Comparison of ENCODE assay signal across 21 cellular contexts in the genomic region with DNA sequence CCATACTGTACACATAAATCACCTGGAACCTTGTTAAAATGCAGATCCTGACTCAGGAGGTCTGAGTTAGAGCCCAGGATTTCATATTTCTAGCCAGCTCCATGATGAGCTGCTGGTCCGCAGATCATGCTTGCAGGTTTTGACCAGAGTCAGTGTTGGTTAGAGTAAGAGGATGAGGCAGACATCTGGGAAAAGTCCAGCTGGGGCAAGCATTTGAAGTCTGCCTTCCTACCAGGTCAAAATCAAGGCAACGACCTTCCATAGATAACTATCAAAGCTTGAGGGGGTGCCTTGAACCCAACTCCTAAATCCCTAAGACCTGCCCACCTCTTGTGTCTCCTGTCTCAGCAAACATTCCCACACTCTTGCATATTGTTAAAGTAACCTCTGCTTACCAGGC. TPM values are rescaled to one million over a fixed set of nuclear protein-coding genes. Genes with fewer than 3 reads are reported as not detected.
A peak's percentile ranks its signal among the peaks of the same experiment; 100 is the strongest.
DNase-seq lines count a peak whose midpoint lies in the region; ATAC-seq and TF ChIP-seq lines count a peak whose summit lies in the region.
"Had no signal": no experiment of that assay in that cellular context is flagged by ENCODE, and none has a peak within 500 bp of the region (broad histone marks: within the 10 kb centered on the region; RNA-seq: fewer than 3 reads in every experiment).

No MANE protein-coding gene starts in this region.

- peaks cover 89% of the 10 kb centered on the region for H3K36me3 Mint-ChIP-seq in activated naive CD4-positive, alpha-beta T cell treated with anti-CD3 and anti-CD28 coated beads for 36 hours (ENCODE audit: low read depth)
- peaks cover 83% of the 10 kb centered on the region for H3K36me3 Mint-ChIP-seq in activated B cell treated with CpG ODN at 0.5 μM for 24 hours (ENCODE audit: low read depth)
- peaks cover 90% of the 10 kb centered on the region for H3K36me3 Mint-ChIP-seq in activated naive CD8-positive, alpha-beta T cell treated with anti-CD3 and anti-CD28 coated beads, Interleukin-2, amount 50 U/mL, for 24 hours (ENCODE audit: low read depth)
- peaks cover 86% of the 10 kb centered on the region for H3K36me3 Mint-ChIP-seq in stimulated activated memory B cell treated with anti-CD40 and anti-IgM and Interleukin-4, amounts not matched to agents 10 μg/mL and 1 μg/mL and 100 μg/mL, for 72 hours

- CTCF ChIA-PET in activated naive CD4-positive, alpha-beta T cell treated with anti-CD3 and anti-CD28 coated beads for 36 hours (lab: Charles Lee) = interaction anchor here (0.8 to 2.2 kb wide), 3 partner anchors 9 to 86 kb away, joined by 3 to 11 read pairs (median 4); partner anchors contain the start of gene OAS2
- CTCF ChIA-PET in activated B cell treated with CpG ODN at 0.5 μM for 24 hours (lab: Charles Lee) = no interaction called here

- DNase-seq in activated naive CD4-positive, alpha-beta T cell treated with anti-CD3 and anti-CD28 coated beads for 36 hours = no peak
- no peak for DNase-seq in activated naive CD4-positive, alpha-beta T cell treated with anti-CD3 and anti-CD28 coated beads, Interleukin-2, amount 50 U/mL, for 16 hours
- DNase-seq in activated B cell treated with CpG ODN at 0.5 μM for 24 hours (no peak), GM19240 (ENCODE audit: insufficient read length, low spot score) (no peak)
- DNase-seq in activated naive CD8-positive, alpha-beta T cell treated with anti-CD3 and anti-CD28 coated beads, Interleukin-2, amount 50 U/mL, for 24 hours = no peak
- DNase-seq: activated gamma-delta T cell, C1 segment of cervical spinal cord, DMS 273 treated with DMSO at 0.1 percent for 48 hours, foreskin keratinocyte, NCI-H1436, NCI-H2107, NCI-H446 treated with DMSO at 0.1 percent for 48 hours, PC-9, SHP77 treated with DMSO at 0.1 percent for 48 hours, testis had no signal

- no peaks in the 10 kb centered on the region for H3K27me3 Mint-ChIP-seq in activated naive CD4-positive, alpha-beta T cell treated with anti-CD3 and anti-CD28 coated beads for 36 hours (ENCODE audit: low read depth)
- no peaks in the 10 kb centered on the region for H3K27me3 Mint-ChIP-seq in activated B cell treated with CpG ODN at 0.5 μM for 24 hours
- no peaks in the 10 kb centered on the region for H3K27me3 Mint-ChIP-seq in activated naive CD8-positive, alpha-beta T cell treated with anti-CD3 and anti-CD28 coated beads, Interleukin-2, amount 50 U/mL, for 24 hours
- no peaks in the 10 kb centered on the region for H3K27me3 Mint-ChIP-seq in stimulated activated memory B cell treated with anti-CD40 and anti-IgM and Interleukin-4, amounts not matched to agents 10 μg/mL and 1 μg/mL and 100 μg/mL, for 72 hours
- H3K27me3 Mint-ChIP-seq: central memory CD8-positive, alpha-beta T cell had no signal

- POLR2A ChIA-PET in activated B cell treated with CpG ODN at 0.5 μM for 24 hours (lab: Charles Lee) = interaction anchor here (1.9 kb wide), 1 partner anchor 9 kb away, joined by 22 read pairs; the partner anchor contains the start of gene OAS2

- no peak for TF ChIP-seq CTCF in activated B cell treated with CpG ODN at 0.5 μM for 24 hours (IDR thresholded peaks at IDR 0.05)

- intact Hi-C loops in activated naive CD4-positive, alpha-beta T cell treated with anti-CD3 and anti-CD28 coated beads for 36 hours (cut with micrococcal nuclease) = loop anchor here (10.0 kb wide), 2 partner anchors 553 to 977 kb away; partner anchors contain the start of gene RBM19
- intact Hi-C loops in activated B cell treated with CpG ODN at 0.5 μM for 24 hours (cut with micrococcal nuclease) = no loop called here

- H3K4me3 Mint-ChIP-seq in activated naive CD4-positive, alpha-beta T cell treated with anti-CD3 and anti-CD28 coated beads for 36 hours = no peak overlapping the region
- H3K4me3 Mint-ChIP-seq in activated B cell treated with CpG ODN at 0.5 μM for 24 hours = no peak overlapping the region
- H3K4me3 Mint-ChIP-seq in activated naive CD8-positive, alpha-beta T cell treated with anti-CD3 and anti-CD28 coated beads, Interleukin-2, amount 50 U/mL, for 24 hours = no peak overlapping the region
- H3K4me3 Mint-ChIP-seq in stimulated activated memory B cell treated with anti-CD40 and anti-IgM and Interleukin-4, amounts not matched to agents 10 μg/mL and 1 μg/mL and 100 μg/mL, for 72 hours = no peak overlapping the region
- H3K4me3 Mint-ChIP-seq: central memory CD8-positive, alpha-beta T cell had no signal

- peaks cover 66% of the 10 kb centered on the region for H3K4me1 Mint-ChIP-seq in activated naive CD4-positive, alpha-beta T cell treated with anti-CD3 and anti-CD28 coated beads for 36 hours (ENCODE audit: low read depth)
- H3K4me1 Mint-ChIP-seq in activated B cell treated with CpG ODN at 0.5 μM for 24 hours = peaks cover 58% of the 10 kb centered on the region
- peaks cover 59% of the 10 kb centered on the region for H3K4me1 Mint-ChIP-seq in activated naive CD8-positive, alpha-beta T cell treated with anti-CD3 and anti-CD28 coated beads, Interleukin-2, amount 50 U/mL, for 24 hours
- H3K4me1 Mint-ChIP-seq in stimulated activated memory B cell treated with anti-CD40 and anti-IgM and Interleukin-4, amounts not matched to agents 10 μg/mL and 1 μg/mL and 100 μg/mL, for 72 hours = peaks cover 43% of the 10 kb centered on the region

- no peak for ATAC-seq in activated B cell treated with CpG ODN at 0.5 μM for 24 hours (ENCODE audit: low read depth)
- no peak for ATAC-seq in activated naive CD8-positive, alpha-beta T cell treated with anti-CD3 and anti-CD28 coated beads, Interleukin-2, amount 50 U/mL, for 24 hours
- ATAC-seq in stimulated activated memory B cell treated with anti-CD40 and anti-IgM and Interleukin-4, amounts not matched to agents 10 μg/mL and 1 μg/mL and 100 μg/mL, for 72 hours = no peak
- ATAC-seq in GM19324 (IDR thresholded peaks at IDR 0.05; ENCODE audit: low FRiP score, unreplicated experiment) = no peak
- ATAC-seq in GM21717 (IDR thresholded peaks at IDR 0.05; ENCODE audit: unreplicated experiment) = no peak
- ATAC-seq: foreskin keratinocyte, HCT116 had no signal

- H3K27ac Mint-ChIP-seq in activated naive CD4-positive, alpha-beta T cell treated with anti-CD3 and anti-CD28 coated beads for 36 hours = peak overlapping the region; percentile 76
- H3K27ac Mint-ChIP-seq in activated B cell treated with CpG ODN at 0.5 μM for 24 hours = peak overlapping the region; percentile 83
- H3K27ac Mint-ChIP-seq in activated naive CD8-positive, alpha-beta T cell treated with anti-CD3 and anti-CD28 coated beads, Interleukin-2, amount 50 U/mL, for 24 hours = peak overlapping the region; percentile 83
- H3K27ac Mint-ChIP-seq in stimulated activated memory B cell treated with anti-CD40 and anti-IgM and Interleukin-4, amounts not matched to agents 10 μg/mL and 1 μg/mL and 100 μg/mL, for 72 hours = peak overlapping the region; percentile 78
- H3K27ac Mint-ChIP-seq: progenitor cell of endocrine pancreas had no signal

- H3K9me3 Mint-ChIP-seq in activated naive CD4-positive, alpha-beta T cell treated with anti-CD3 and anti-CD28 coated beads for 36 hours = peaks cover 19% of the 10 kb centered on the region
- H3K9me3 Mint-ChIP-seq in activated B cell treated with CpG ODN at 0.5 μM for 24 hours = peaks cover 9% of the 10 kb centered on the region
- H3K9me3 Mint-ChIP-seq in activated naive CD8-positive, alpha-beta T cell treated with anti-CD3 and anti-CD28 coated beads, Interleukin-2, amount 50 U/mL, for 24 hours = peaks cover 23% of the 10 kb centered on the region
- H3K9me3 Mint-ChIP-seq in stimulated activated memory B cell treated with anti-CD40 and anti-IgM and Interleukin-4, amounts not matched to agents 10 μg/mL and 1 μg/mL and 100 μg/mL, for 72 hours = peaks cover 4% of the 10 kb centered on the region

RNA-seq across cellular contexts. Expression of gene OAS2, which starts 9.2 kb away (rescaled TPM):
- 100 to 1,000 TPM; 191 to 196 TPM for total RNA-seq in activated naive CD4-positive, alpha-beta T cell treated with anti-CD3 and anti-CD28 coated beads for 36 hours
- total RNA-seq in activated B cell treated with CpG ODN at 0.5 μM for 24 hours = 46.0 and 51.9 TPM in 2 replicates
- total RNA-seq: progenitor cell of endocrine pancreas had no signal

RNA-seq across cellular contexts. Expression of gene OAS3, which starts 49.3 kb away (rescaled TPM):
- 10 to 100 TPM; 26.1 to 28.0 TPM for total RNA-seq in activated naive CD4-positive, alpha-beta T cell treated with anti-CD3 and anti-CD28 coated beads for 36 hours
- total RNA-seq in activated B cell treated with CpG ODN at 0.5 μM for 24 hours = 23.1 and 27.2 TPM in 2 replicates
